3 cellular contexts compared by ENCODE assay signal in the genomic region with DNA sequence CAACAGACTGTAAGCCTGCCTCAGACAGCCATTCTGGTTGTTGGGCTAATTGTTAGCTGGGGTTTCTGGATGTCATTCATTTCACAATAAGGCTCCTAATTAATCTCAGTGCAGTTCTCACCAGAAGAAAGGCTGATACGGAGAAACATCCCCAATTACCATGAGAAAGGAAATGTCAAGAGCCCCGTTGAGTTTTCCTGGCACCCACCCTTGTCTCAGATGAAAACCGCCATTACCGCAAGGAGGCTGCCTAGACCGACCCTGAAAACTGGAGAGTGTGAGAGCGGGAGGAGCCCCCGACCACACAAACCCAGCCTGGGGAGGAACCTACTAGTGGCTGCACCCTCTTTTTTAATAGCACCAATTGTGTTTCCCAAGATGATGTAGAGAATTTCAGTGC.
TF ChIP-seq lines count a peak whose summit lies in the region.

No MANE protein-coding gene starts in this region.

TF ChIP-seq in SK-N-SH, 30 proteins besides CTCF, POLR2A, EP300 and RAD21 (continued from another document):
- TF ChIP-seq RXRA (IDR thresholded peaks at IDR 0.05; ENCODE audit: borderline replicate concordance, low read depth) (no peak), RCOR1 (IDR thresholded peaks at IDR 0.05; ENCODE audit: low read length) (no peak), FOXJ3 (CRISPR knock-in tag; IDR thresholded peaks at IDR 0.05) (no peak), FOSL2 (IDR thresholded peaks at IDR 0.05; ENCODE audit: borderline replicate concordance, low read depth) (no peak), TCF12 (IDR thresholded peaks at IDR 0.05) (no peak)
- TF ChIP-seq, protein P1, sequence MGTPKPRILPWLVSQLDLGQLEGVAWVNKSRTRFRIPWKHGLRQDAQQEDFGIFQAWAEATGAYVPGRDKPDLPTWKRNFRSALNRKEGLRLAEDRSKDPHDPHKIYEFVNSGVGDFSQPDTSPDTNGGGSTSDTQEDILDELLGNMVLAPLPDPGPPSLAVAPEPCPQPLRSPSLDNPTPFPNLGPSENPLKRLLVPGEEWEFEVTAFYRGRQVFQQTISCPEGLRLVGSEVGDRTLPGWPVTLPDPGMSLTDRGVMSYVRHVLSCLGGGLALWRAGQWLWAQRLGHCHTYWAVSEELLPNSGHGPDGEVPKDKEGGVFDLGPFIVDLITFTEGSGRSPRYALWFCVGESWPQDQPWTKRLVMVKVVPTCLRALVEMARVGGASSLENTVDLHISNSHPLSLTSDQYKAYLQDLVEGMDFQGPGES (IDR thresholded peaks at IDR 0.05; ENCODE audit: low read depth, low read length), result no peak
- TF ChIP-seq, protein P2, sequence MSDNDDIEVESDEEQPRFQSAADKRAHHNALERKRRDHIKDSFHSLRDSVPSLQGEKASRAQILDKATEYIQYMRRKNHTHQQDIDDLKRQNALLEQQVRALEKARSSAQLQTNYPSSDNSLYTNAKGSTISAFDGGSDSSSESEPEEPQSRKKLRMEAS (IDR thresholded peaks at IDR 0.05; ENCODE audit: low read depth), result no peak

TF ChIP-seq in SK-N-SH treated with all-trans-retinoic acid at 6 μM for 48 hours, 23 proteins besides CTCF, POLR2A, EP300 and RAD21 (continued from another document):
- TF ChIP-seq, protein P3, sequence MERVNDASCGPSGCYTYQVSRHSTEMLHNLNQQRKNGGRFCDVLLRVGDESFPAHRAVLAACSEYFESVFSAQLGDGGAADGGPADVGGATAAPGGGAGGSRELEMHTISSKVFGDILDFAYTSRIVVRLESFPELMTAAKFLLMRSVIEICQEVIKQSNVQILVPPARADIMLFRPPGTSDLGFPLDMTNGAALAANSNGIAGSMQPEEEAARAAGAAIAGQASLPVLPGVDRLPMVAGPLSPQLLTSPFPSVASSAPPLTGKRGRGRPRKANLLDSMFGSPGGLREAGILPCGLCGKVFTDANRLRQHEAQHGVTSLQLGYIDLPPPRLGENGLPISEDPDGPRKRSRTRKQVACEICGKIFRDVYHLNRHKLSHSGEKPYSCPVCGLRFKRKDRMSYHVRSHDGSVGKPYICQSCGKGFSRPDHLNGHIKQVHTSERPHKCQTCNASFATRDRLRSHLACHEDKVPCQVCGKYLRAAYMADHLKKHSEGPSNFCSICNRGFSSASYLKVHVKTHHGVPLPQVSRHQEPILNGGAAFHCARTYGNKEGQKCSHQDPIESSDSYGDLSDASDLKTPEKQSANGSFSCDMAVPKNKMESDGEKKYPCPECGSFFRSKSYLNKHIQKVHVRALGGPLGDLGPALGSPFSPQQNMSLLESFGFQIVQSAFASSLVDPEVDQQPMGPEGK (CRISPR knock-in tag; IDR thresholded peaks at IDR 0.05; ENCODE audit: borderline replicate concordance), result no peak
- TF ChIP-seq OSR1 (CRISPR knock-in tag; IDR thresholded peaks at IDR 0.05) (no peak), GLIS3 (CRISPR knock-in tag; IDR thresholded peaks at IDR 0.05) (no peak), ZC3H10 (CRISPR knock-in tag; IDR thresholded peaks at IDR 0.05) (no peak), ZNF8 (CRISPR knock-in tag; IDR thresholded peaks at IDR 0.05) (no peak), RARB (CRISPR knock-in tag; IDR thresholded peaks at IDR 0.05) (no peak), PPARA (CRISPR knock-in tag; IDR thresholded peaks at IDR 0.05; ENCODE audit: borderline replicate concordance) (no peak), ZFP30 (CRISPR knock-in tag; IDR thresholded peaks at IDR 0.05) (no peak)
- TF ChIP-seq, protein P4, sequence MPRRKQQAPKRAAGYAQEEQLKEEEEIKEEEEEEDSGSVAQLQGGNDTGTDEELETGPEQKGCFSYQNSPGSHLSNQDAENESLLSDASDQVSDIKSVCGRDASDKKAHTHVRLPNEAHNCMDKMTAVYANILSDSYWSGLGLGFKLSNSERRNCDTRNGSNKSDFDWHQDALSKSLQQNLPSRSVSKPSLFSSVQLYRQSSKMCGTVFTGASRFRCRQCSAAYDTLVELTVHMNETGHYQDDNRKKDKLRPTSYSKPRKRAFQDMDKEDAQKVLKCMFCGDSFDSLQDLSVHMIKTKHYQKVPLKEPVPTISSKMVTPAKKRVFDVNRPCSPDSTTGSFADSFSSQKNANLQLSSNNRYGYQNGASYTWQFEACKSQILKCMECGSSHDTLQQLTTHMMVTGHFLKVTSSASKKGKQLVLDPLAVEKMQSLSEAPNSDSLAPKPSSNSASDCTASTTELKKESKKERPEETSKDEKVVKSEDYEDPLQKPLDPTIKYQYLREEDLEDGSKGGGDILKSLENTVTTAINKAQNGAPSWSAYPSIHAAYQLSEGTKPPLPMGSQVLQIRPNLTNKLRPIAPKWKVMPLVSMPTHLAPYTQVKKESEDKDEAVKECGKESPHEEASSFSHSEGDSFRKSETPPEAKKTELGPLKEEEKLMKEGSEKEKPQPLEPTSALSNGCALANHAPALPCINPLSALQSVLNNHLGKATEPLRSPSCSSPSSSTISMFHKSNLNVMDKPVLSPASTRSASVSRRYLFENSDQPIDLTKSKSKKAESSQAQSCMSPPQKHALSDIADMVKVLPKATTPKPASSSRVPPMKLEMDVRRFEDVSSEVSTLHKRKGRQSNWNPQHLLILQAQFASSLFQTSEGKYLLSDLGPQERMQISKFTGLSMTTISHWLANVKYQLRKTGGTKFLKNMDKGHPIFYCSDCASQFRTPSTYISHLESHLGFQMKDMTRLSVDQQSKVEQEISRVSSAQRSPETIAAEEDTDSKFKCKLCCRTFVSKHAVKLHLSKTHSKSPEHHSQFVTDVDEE (CRISPR knock-in tag; IDR thresholded peaks at IDR 0.05), result no peak
- TF ChIP-seq, protein P5, sequence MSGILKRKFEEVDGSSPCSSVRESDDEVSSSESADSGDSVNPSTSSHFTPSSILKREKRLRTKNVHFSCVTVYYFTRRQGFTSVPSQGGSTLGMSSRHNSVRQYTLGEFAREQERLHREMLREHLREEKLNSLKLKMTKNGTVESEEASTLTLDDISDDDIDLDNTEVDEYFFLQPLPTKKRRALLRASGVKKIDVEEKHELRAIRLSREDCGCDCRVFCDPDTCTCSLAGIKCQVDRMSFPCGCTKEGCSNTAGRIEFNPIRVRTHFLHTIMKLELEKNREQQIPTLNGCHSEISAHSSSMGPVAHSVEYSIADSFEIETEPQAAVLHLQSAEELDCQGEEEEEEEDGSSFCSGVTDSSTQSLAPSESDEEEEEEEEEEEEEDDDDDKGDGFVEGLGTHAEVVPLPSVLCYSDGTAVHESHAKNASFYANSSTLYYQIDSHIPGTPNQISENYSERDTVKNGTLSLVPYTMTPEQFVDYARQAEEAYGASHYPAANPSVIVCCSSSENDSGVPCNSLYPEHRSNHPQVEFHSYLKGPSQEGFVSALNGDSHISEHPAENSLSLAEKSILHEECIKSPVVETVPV (CRISPR knock-in tag; IDR thresholded peaks at IDR 0.05), result no peak
TF ChIP-seq in SK-N-SH treated with all-trans-retinoic acid at 6 μM for 48 hours: peak in this region for 0.

TF ChIP-seq in neural cell, 6 proteins besides CTCF, POLR2A, EP300 and RAD21 (continued from another document):
- TF ChIP-seq EZH2 (IDR thresholded peaks at IDR 0.05; ENCODE audit: borderline replicate concordance, insufficient read depth, low read length, poor library complexity, severe bottlenecking), result no peak
